ENCODE assay signal across 11 cellular contexts in the genomic region with DNA sequence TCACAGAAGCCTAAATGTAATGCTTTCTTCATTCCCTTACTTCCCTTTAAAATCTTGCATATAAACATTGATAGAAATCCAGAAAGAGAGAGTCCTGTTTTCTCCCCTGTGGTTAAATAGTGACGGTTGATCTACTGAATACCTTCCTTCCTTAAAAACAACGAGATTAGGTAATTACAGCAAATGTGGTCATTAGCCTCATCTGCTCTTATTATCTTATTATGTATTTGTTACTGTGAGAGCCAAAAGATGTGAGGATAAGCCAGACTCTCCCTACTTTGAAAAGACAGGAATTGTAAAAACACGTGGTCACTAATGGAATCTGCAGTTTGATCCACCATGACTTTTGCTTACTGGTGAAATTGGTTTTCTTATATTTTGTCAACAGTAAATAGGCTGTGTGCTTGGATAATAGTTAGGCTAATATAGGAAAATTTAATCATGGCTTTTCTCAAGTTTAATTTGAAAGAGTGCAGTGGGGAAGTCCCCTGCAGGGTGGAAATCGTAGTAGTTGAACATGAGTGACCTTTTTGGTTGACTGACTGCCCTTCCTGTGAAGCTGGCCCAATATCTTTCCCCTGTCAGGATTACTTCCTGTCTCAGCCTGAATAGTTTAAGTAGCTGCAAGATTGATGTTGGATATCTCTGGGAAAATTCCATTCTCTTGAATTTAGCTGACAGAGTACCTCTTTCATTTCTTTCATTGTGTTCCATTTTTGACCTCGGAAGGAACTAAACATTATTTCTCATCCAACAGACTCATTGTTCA.
A peak's percentile ranks its signal among the peaks of the same experiment; 100 is the strongest.
DNase-seq lines count a peak whose midpoint lies in the region; ATAC-seq, FAIRE-seq and TF ChIP-seq lines count a peak whose summit lies in the region.
"Had no signal": no experiment of that assay in that cellular context is flagged by ENCODE, and none has a peak within 500 bp of the region (broad histone marks: within the 10 kb centered on the region; RNA-seq: fewer than 3 reads in every experiment).

No MANE protein-coding gene starts in this region.

- H3K9me3 ChIP-seq in SK-N-SH = no peaks in the 10 kb centered on the region
- H3K9me3 ChIP-seq: pancreas had no signal

- POLR2A ChIA-PET in SK-N-SH (lab: Yijun Ruan, JAX) = no interaction called here

- H3K27ac ChIP-seq in SK-N-SH (ENCODE audit: low read depth in 2 of 2, low read length in 1 of 2) = peak overlapping the region; percentile 49 to 66; a peak in 3 of 4 replicates
- H3K27ac ChIP-seq: hepatocyte, pancreas had no signal

- FAIRE-seq in GM12891 (lab: Jason Lieb, UNC) (peak; percentile 74), urothelium cell line (lab: Jason Lieb, UNC) (no peak)
- FAIRE-seq: H1, pancreas had no signal

- TF ChIP-seq CTCF in SK-N-SH (IDR thresholded peaks at IDR 0.05) = no peak

- peaks cover 5% of the 10 kb centered on the region for H3F3A ChIP-seq in SK-N-SH (replicated peaks; ENCODE audit: insufficient read depth)

- H3K36me3 ChIP-seq in SK-N-SH (replicated peaks in 1 of 2; ENCODE audit: control insufficient read depth in 1 of 2, insufficient read depth in 2 of 2, low read length in 1 of 2) = no peaks in the 10 kb centered on the region
- H3K36me3 ChIP-seq: pancreas had no signal

- peaks cover 31% of the 10 kb centered on the region for H3K79me2 ChIP-seq in SK-N-SH (ENCODE audit: insufficient read depth)

- TF ChIP-seq EP300 in SK-N-SH (IDR thresholded peaks at IDR 0.05; ENCODE audit: borderline replicate concordance in 1 of 2, low read depth in 1 of 2, low read length in 1 of 2) = peak in 1 of 2 experiments; percentile 59; a peak in 2 of 4 replicates

- DNase-seq in A172 (ENCODE audit: low spot score) = peak; percentile 58
- no peak for DNase-seq in GM12891 (ENCODE audit: insufficient read length, low spot score)
- DNase-seq in SK-N-SH = peak; percentile 52
- DNase-seq in kidney tubule cell (ENCODE audit: low spot score) = peak; percentile 63
- no peak for DNase-seq in urothelium cell line (ENCODE audit: low spot score)
- no peak for DNase-seq in globus pallidus (ENCODE audit: low spot score)
- DNase-seq: pancreas had no signal

- H2AFZ ChIP-seq in SK-N-SH (ENCODE audit: low read depth) = no peak overlapping the region
- H2AFZ ChIP-seq: hepatocyte had no signal

- H3K4me1 ChIP-seq in SK-N-SH (ENCODE audit: control insufficient read depth in 1 of 2, insufficient read depth in 2 of 2, low read depth in 1 of 2, low read length in 1 of 2) = peaks cover 24 to 37% of the 10 kb centered on the region in 2 experiments; a peak in 3 of 4 replicates

- TF ChIP-seq RAD21 in SK-N-SH (IDR thresholded peaks at IDR 0.05; ENCODE audit: low read length) = no peak

- no peak for TF ChIP-seq POLR2A in GM12891 (IDR thresholded peaks at IDR 0.05; ENCODE audit: low read depth, low read length)

- 41% methylated on average over 5 of the region's 5 CpGs for WGBS in SK-N-SH (ENCODE audit: low lambda C conversion rate)

- no peak overlapping the region for H3K4me3 ChIP-seq in SK-N-SH (ENCODE audit: low read depth in 2 of 2, low read length in 1 of 2)
- H3K4me3 ChIP-seq: hepatocyte, pancreas had no signal

- H3K27me3 ChIP-seq in SK-N-SH (ENCODE audit: insufficient read depth) = no peaks in the 10 kb centered on the region
- H3K27me3 ChIP-seq: hepatocyte, pancreas had no signal

- peak overlapping the region; percentile 39; the same call in 1 of the 2 replicates for H3K4me2 ChIP-seq in SK-N-SH
- H3K4me2 ChIP-seq: hepatocyte had no signal

- no peak overlapping the region for H3K9ac ChIP-seq in SK-N-SH

- no peak for ATAC-seq in GM21360 (IDR thresholded peaks at IDR 0.05; ENCODE audit: unreplicated experiment)
- ATAC-seq in HG02852 (IDR thresholded peaks at IDR 0.05; ENCODE audit: unreplicated experiment) = no peak
- ATAC-seq: pancreas had no signal

- no peaks in the 10 kb centered on the region for H3K9me2 ChIP-seq in SK-N-SH

- H4K20me1 ChIP-seq in SK-N-SH (ENCODE audit: insufficient read depth) = no peaks in the 10 kb centered on the region

- CTCF ChIA-PET in SK-N-SH (lab: Yijun Ruan, JAX) = interaction anchor here (1.3 kb wide), 2 partner anchors 80 to 1179 kb away, joined by 4 read pairs; no protein-coding TSS in a partner anchor

TF ChIP-seq in GM12891, 5 proteins besides CTCF, POLR2A, EP300 and RAD21:
- TF ChIP-seq SPI1 (IDR thresholded peaks at IDR 0.05; ENCODE audit: low read depth, low read length) (0 out of 2 replicates have a peak, but pooled peaks have one; percentile 35), PAX5 (IDR thresholded peaks at IDR 0.05; ENCODE audit: insufficient read depth, low read length, severe bottlenecking) (peak; percentile 62), TAF1 (IDR thresholded peaks at IDR 0.05; ENCODE audit: low read depth, low read length) (no peak)

TF ChIP-seq in SK-N-SH, 30 proteins besides CTCF, POLR2A, EP300 and RAD21:
- no peak for TF ChIP-seq TEAD4 (IDR thresholded peaks at IDR 0.05; ENCODE audit: borderline replicate concordance, insufficient read depth)
- TF ChIP-seq, protein P1, sequence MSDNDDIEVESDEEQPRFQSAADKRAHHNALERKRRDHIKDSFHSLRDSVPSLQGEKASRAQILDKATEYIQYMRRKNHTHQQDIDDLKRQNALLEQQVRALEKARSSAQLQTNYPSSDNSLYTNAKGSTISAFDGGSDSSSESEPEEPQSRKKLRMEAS (IDR thresholded peaks at IDR 0.05; ENCODE audit: low read depth) = peak; percentile 43; the same call in 1 of the 2 replicates
- TF ChIP-seq, protein P2, sequence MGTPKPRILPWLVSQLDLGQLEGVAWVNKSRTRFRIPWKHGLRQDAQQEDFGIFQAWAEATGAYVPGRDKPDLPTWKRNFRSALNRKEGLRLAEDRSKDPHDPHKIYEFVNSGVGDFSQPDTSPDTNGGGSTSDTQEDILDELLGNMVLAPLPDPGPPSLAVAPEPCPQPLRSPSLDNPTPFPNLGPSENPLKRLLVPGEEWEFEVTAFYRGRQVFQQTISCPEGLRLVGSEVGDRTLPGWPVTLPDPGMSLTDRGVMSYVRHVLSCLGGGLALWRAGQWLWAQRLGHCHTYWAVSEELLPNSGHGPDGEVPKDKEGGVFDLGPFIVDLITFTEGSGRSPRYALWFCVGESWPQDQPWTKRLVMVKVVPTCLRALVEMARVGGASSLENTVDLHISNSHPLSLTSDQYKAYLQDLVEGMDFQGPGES (IDR thresholded peaks at IDR 0.05; ENCODE audit: low read depth, low read length) = no peak
- TF ChIP-seq, protein P3, sequence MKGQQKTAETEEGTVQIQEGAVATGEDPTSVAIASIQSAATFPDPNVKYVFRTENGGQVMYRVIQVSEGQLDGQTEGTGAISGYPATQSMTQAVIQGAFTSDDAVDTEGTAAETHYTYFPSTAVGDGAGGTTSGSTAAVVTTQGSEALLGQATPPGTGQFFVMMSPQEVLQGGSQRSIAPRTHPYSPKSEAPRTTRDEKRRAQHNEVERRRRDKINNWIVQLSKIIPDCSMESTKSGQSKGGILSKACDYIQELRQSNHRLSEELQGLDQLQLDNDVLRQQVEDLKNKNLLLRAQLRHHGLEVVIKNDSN (IDR thresholded peaks at IDR 0.05; ENCODE audit: borderline replicate concordance, low read depth) = no peak
- TF ChIP-seq MXI1 (IDR thresholded peaks at IDR 0.05; ENCODE audit: low read depth, low read length) = peak; percentile 89
- TF ChIP-seq RCOR1 (IDR thresholded peaks at IDR 0.05; ENCODE audit: low read length) = peak; percentile 73; the same call in 1 of the 2 replicates
- peak; percentile 42 for TF ChIP-seq CHD2 (IDR thresholded peaks at IDR 0.05; ENCODE audit: low read length, partially characterized antibody)
- peak; percentile 88 for TF ChIP-seq GATA2 (CRISPR knock-in tag; IDR thresholded peaks at IDR 0.05)
- TF ChIP-seq NRF1 (IDR thresholded peaks at IDR 0.05; ENCODE audit: low read depth, low read length) = no peak
- peak; percentile 4; the same call in 1 of the 2 replicates for TF ChIP-seq NFIC (IDR thresholded peaks at IDR 0.05; ENCODE audit: borderline replicate concordance)
TF ChIP-seq in SK-N-SH: peak in this region for 6.

Comparison
In these comparisons a context has a peak if more than half of its experiments do, and no peak if none do; other contexts are left out.
1. DNase-seq: peak in A172 (single experiment), SK-N-SH (single experiment) and kidney tubule cell (single experiment); none in GM12891 (single experiment), urothelium cell line (single experiment) and globus pallidus (single experiment).